1 cellular context compared by ENCODE assay signal in genomic region chr5:95857185-95857945, GRCh38.
TF ChIP-seq lines count a peak whose summit lies in the region.

No MANE protein-coding gene starts in this region.

TF ChIP-seq in HepG2, 621 proteins besides CTCF, POLR2A, EP300 and RAD21 (continued from another document and continues in another):
- TF ChIP-seq, protein P1, sequence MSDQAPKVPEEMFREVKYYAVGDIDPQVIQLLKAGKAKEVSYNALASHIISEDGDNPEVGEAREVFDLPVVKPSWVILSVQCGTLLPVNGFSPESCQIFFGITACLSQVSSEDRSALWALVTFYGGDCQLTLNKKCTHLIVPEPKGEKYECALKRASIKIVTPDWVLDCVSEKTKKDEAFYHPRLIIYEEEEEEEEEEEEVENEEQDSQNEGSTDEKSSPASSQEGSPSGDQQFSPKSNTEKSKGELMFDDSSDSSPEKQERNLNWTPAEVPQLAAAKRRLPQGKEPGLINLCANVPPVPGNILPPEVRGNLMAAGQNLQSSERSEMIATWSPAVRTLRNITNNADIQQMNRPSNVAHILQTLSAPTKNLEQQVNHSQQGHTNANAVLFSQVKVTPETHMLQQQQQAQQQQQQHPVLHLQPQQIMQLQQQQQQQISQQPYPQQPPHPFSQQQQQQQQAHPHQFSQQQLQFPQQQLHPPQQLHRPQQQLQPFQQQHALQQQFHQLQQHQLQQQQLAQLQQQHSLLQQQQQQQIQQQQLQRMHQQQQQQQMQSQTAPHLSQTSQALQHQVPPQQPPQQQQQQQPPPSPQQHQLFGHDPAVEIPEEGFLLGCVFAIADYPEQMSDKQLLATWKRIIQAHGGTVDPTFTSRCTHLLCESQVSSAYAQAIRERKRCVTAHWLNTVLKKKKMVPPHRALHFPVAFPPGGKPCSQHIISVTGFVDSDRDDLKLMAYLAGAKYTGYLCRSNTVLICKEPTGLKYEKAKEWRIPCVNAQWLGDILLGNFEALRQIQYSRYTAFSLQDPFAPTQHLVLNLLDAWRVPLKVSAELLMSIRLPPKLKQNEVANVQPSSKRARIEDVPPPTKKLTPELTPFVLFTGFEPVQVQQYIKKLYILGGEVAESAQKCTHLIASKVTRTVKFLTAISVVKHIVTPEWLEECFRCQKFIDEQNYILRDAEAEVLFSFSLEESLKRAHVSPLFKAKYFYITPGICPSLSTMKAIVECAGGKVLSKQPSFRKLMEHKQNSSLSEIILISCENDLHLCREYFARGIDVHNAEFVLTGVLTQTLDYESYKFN (CRISPR knock-in tag; conservative IDR thresholded peaks at IDR 0.05): peak; percentile 90
- TF ChIP-seq ZNF776 (CRISPR knock-in tag; IDR thresholded peaks at IDR 0.05): peak; percentile 78; the same call in 1 of the 2 replicates
- peak; percentile 77; the same call in 1 of the 2 replicates for TF ChIP-seq CCDC6 (CRISPR knock-in tag; IDR thresholded peaks at IDR 0.05)
- peak; percentile 30; the same call in 1 of the 2 replicates for TF ChIP-seq NFYC (CRISPR knock-in tag; IDR thresholded peaks at IDR 0.05)
- TF ChIP-seq MZF1 (CRISPR knock-in tag; IDR thresholded peaks at IDR 0.05; ENCODE audit: borderline replicate concordance): peak; percentile 46; the same call in 1 of the 2 replicates
- TF ChIP-seq NFATC3 (CRISPR knock-in tag; IDR thresholded peaks at IDR 0.05): no peak
- TF ChIP-seq ZNF224 (CRISPR knock-in tag; IDR thresholded peaks at IDR 0.05): peak; percentile 84
- TF ChIP-seq ZNF891 (CRISPR knock-in tag; IDR thresholded peaks at IDR 0.05): peak; percentile 80
- TF ChIP-seq SNAPC2 (CRISPR knock-in tag; IDR thresholded peaks at IDR 0.05): 0 out of 2 replicates have a peak, but pooled peaks have one; percentile 82
- TF ChIP-seq ZMYM2 (CRISPR knock-in tag; IDR thresholded peaks at IDR 0.05): peak; percentile 89
- peak; percentile 33; the same call in 1 of the 2 replicates for TF ChIP-seq USF2 (IDR thresholded peaks at IDR 0.05; ENCODE audit: low read depth, low read length)
- peak; percentile 69; the same call in 1 of the 2 replicates for TF ChIP-seq USF2 (CRISPR knock-in tag; IDR thresholded peaks at IDR 0.05; ENCODE audit: borderline replicate concordance)
- peak; percentile 60; the same call in 1 of the 2 replicates for TF ChIP-seq SMAD3 (CRISPR knock-in tag; IDR thresholded peaks at IDR 0.05)
- no peak for TF ChIP-seq ZNF44 (CRISPR knock-in tag; IDR thresholded peaks at IDR 0.05)
- TF ChIP-seq NCOR1 (IDR thresholded peaks at IDR 0.05; ENCODE audit: borderline replicate concordance, low read length): peak; percentile 56; the same call in 1 of the 2 replicates
- TF ChIP-seq NCOA5 (CRISPR knock-in tag; IDR thresholded peaks at IDR 0.05): no peak
- 0 out of 2 replicates have a peak, but pooled peaks have one; percentile 40 for TF ChIP-seq DPF2 (CRISPR knock-in tag; IDR thresholded peaks at IDR 0.05; ENCODE audit: borderline replicate concordance, low read depth)
- peak; percentile 88 for TF ChIP-seq RCOR2 (CRISPR knock-in tag; IDR thresholded peaks at IDR 0.05)
- 0 out of 2 replicates have a peak, but pooled peaks have one; percentile 39 for TF ChIP-seq ZNF136 (CRISPR knock-in tag; IDR thresholded peaks at IDR 0.05; ENCODE audit: low read depth)
- peak; percentile 22; the same call in 1 of the 2 replicates for TF ChIP-seq EHMT2 (IDR thresholded peaks at IDR 0.05; ENCODE audit: borderline replicate concordance, low read depth, low read length)
- TF ChIP-seq, protein P2, sequence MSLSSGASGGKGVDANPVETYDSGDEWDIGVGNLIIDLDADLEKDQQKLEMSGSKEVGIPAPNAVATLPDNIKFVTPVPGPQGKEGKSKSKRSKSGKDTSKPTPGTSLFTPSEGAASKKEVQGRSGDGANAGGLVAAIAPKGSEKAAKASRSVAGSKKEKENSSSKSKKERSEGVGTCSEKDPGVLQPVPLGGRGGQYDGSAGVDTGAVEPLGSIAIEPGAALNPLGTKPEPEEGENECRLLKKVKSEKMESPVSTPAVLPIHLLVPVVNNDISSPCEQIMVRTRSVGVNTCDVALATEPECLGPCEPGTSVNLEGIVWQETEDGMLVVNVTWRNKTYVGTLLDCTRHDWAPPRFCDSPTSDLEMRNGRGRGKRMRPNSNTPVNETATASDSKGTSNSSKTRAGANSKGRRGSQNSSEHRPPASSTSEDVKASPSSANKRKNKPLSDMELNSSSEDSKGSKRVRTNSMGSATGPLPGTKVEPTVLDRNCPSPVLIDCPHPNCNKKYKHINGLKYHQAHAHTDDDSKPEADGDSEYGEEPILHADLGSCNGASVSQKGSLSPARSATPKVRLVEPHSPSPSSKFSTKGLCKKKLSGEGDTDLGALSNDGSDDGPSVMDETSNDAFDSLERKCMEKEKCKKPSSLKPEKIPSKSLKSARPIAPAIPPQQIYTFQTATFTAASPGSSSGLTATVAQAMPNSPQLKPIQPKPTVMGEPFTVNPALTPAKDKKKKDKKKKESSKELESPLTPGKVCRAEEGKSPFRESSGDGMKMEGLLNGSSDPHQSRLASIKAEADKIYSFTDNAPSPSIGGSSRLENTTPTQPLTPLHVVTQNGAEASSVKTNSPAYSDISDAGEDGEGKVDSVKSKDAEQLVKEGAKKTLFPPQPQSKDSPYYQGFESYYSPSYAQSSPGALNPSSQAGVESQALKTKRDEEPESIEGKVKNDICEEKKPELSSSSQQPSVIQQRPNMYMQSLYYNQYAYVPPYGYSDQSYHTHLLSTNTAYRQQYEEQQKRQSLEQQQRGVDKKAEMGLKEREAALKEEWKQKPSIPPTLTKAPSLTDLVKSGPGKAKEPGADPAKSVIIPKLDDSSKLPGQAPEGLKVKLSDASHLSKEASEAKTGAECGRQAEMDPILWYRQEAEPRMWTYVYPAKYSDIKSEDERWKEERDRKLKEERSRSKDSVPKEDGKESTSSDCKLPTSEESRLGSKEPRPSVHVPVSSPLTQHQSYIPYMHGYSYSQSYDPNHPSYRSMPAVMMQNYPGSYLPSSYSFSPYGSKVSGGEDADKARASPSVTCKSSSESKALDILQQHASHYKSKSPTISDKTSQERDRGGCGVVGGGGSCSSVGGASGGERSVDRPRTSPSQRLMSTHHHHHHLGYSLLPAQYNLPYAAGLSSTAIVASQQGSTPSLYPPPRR (CRISPR knock-in tag; IDR thresholded peaks at IDR 0.05; ENCODE audit: borderline replicate concordance): peak; percentile 86
- TF ChIP-seq ZNF556 (CRISPR knock-in tag; IDR thresholded peaks at IDR 0.05; ENCODE audit: borderline replicate concordance): peak; percentile 38; the same call in 1 of the 2 replicates
- TF ChIP-seq YEATS4 (CRISPR knock-in tag; IDR thresholded peaks at IDR 0.05; ENCODE audit: borderline replicate concordance): peak; percentile 56; the same call in 1 of the 2 replicates
- TF ChIP-seq MAZ (IDR thresholded peaks at IDR 0.05; ENCODE audit: borderline replicate concordance, low read depth, low read length): no peak
- peak; percentile 72 for TF ChIP-seq MAZ (CRISPR knock-in tag; IDR thresholded peaks at IDR 0.05; ENCODE audit: low read depth)
- peak; percentile 56; the same call in 1 of the 2 replicates for TF ChIP-seq ZNF782 (CRISPR knock-in tag; IDR thresholded peaks at IDR 0.05; ENCODE audit: borderline replicate concordance)
- TF ChIP-seq ZNF414 (CRISPR knock-in tag; IDR thresholded peaks at IDR 0.05): peak; percentile 65
- TF ChIP-seq ELK4 (CRISPR knock-in tag; IDR thresholded peaks at IDR 0.05; ENCODE audit: borderline replicate concordance): no peak
- no peak for TF ChIP-seq ZBTB2 (CRISPR knock-in tag; IDR thresholded peaks at IDR 0.05; ENCODE audit: low read depth)
- peak; percentile 90; the same call in 1 of the 2 replicates for TF ChIP-seq AHDC1 (CRISPR knock-in tag; IDR thresholded peaks at IDR 0.05; ENCODE audit: borderline replicate concordance)
- TF ChIP-seq EEA1 (CRISPR knock-in tag; IDR thresholded peaks at IDR 0.05; ENCODE audit: borderline replicate concordance): peak; percentile 39; the same call in 1 of the 2 replicates
- TF ChIP-seq MAFK (conservative IDR thresholded peaks at IDR 0.05 in 1 of 2, IDR thresholded peaks at IDR 0.05 in 1 of 2; ENCODE audit: low read length in 2 of 2): no peak
- TF ChIP-seq TFDP2 (CRISPR knock-in tag; IDR thresholded peaks at IDR 0.05): peak; percentile 98
- TF ChIP-seq MLLT10 (CRISPR knock-in tag; IDR thresholded peaks at IDR 0.05): no peak
- no peak for TF ChIP-seq ZFP82 (CRISPR knock-in tag; IDR thresholded peaks at IDR 0.05; ENCODE audit: borderline replicate concordance)
- peak; percentile 82 for TF ChIP-seq SOX5 (CRISPR knock-in tag; IDR thresholded peaks at IDR 0.05; ENCODE audit: borderline replicate concordance)
- peak; percentile 55 for TF ChIP-seq CCAR2 (optimal IDR thresholded peaks at IDR 0.05; ENCODE audit: low read depth, low read length)
